Comparison of ENCODE assay signal across 15 cellular contexts in the genomic region with DNA sequence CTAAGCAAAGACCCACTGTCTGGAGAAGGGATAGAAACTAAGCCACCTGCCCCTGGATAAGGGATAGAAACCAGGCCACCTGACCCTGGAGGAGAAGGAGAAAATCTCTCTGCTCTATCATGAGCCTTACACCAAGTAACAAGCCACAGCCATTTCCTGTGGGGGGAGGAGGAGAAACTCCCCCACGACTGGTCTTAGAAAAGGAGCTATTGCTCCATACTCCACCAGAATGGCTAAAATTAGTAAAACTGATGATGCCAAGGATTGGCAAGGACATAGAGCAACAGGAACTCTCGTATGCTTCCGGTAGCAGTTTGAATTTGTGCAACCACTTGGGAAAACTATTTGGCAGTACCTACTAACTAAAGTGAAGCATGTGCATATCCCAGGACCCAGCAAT.
DNase-seq lines count a peak whose midpoint lies in the region; ATAC-seq and TF ChIP-seq lines count a peak whose summit lies in the region.
"Had no signal": no experiment of that assay in that cellular context is flagged by ENCODE, and none has a peak within 500 bp of the region (broad histone marks: within the 10 kb centered on the region; RNA-seq: fewer than 3 reads in every experiment).

No MANE protein-coding gene starts in this region.

- peaks cover 2 to 28% (median 7%) of the 10 kb centered on the region in 7 donors for H3K9me3 Mint-ChIP-seq in CD14-positive monocyte
- H3K9me3 Mint-ChIP-seq in activated T-helper 2 cell treated with anti-CD3 and anti-CD28 coated beads, Interferon-gamma antibody, Interleukin-2, Interleukin-4, amounts not matched to agents 10 μg/mL and 5 μg/mL and 100 μg/mL, durations not matched to agents 14 hours and 24 hours and 36 hours, result no peaks in the 10 kb centered on the region
- H3K9me3 Mint-ChIP-seq: IgD-negative memory B cell had no signal

- H3K36me3 Mint-ChIP-seq in CD14-positive monocyte, result no peaks in the 10 kb centered on the region
- H3K36me3 Mint-ChIP-seq in activated T-helper 2 cell treated with anti-CD3 and anti-CD28 coated beads, Interferon-gamma antibody, Interleukin-2, Interleukin-4, amounts not matched to agents 10 μg/mL and 5 μg/mL and 100 μg/mL, durations not matched to agents 14 hours and 24 hours and 36 hours (ENCODE audit: low read depth), result no peaks in the 10 kb centered on the region
- H3K36me3 Mint-ChIP-seq: IgD-negative memory B cell; immature natural killer cell; naive thymus-derived CD4-positive, alpha-beta T cell had no signal

- TF ChIP-seq POLR2A in NB4 (IDR thresholded peaks at IDR 0.05; ENCODE audit: extremely low read depth, insufficient read length), result no peak

- no peak for TF ChIP-seq CTCF in CD14-positive monocyte (IDR thresholded peaks at IDR 0.05)
- no peak for TF ChIP-seq CTCF in NB4 (IDR thresholded peaks at IDR 0.05; ENCODE audit: low read depth, low read length)
- no peak for TF ChIP-seq CTCF in fibroblast of mammary gland (conservative IDR thresholded peaks at IDR 0.05; ENCODE audit: control insufficient read depth, insufficient read depth, low read depth, low read length)

- peak overlapping the region in 6 of 7 donors; percentile 36 to 91 (median 65) for H3K27ac Mint-ChIP-seq in CD14-positive monocyte
- H3K27ac Mint-ChIP-seq in activated T-helper 2 cell treated with anti-CD3 and anti-CD28 coated beads, Interferon-gamma antibody, Interleukin-2, Interleukin-4, amounts not matched to agents 10 μg/mL and 5 μg/mL and 100 μg/mL, durations not matched to agents 14 hours and 24 hours and 36 hours, result no peak overlapping the region
- H3K27ac Mint-ChIP-seq: IgD-negative memory B cell; immature natural killer cell; naive thymus-derived CD4-positive, alpha-beta T cell had no signal

- H3K4me3 ChIP-seq in NB4 (ENCODE audit: low read depth, low read length) (no peak overlapping the region), fibroblast of mammary gland (ENCODE audit: control insufficient read depth, low read depth, low read length) (no peak overlapping the region)
- H3K4me3 ChIP-seq: cardiac muscle cell, HAP-1 had no signal

- DNase-seq in CD14-positive monocyte (ENCODE audit: low spot score), result no peak
- DNase-seq in NB4 (ENCODE audit: low read depth), result peak; percentile 94
- peak; percentile 27 for DNase-seq in fibroblast of mammary gland (ENCODE audit: low read depth)
- peak; percentile 19 for DNase-seq in pons (ENCODE audit: low spot score)
- no peak for DNase-seq in activated T-helper 2 cell treated with anti-CD3 and anti-CD28 coated beads, Interferon-gamma antibody, Interleukin-2, Interleukin-4, amounts not matched to agents 10 μg/mL and 5 μg/mL and 100 μg/mL, durations not matched to agents 14 hours and 24 hours and 36 hours (ENCODE audit: low spot score)
- no peak for DNase-seq in DMS53 (lab: John Stamatoyannopoulos, UW)
- no peak for DNase-seq in NCI-H1048 (lab: John Stamatoyannopoulos, UW)
- DNase-seq: activated T-cell treated with anti-CD3 and anti-CD28 coated beads, Interleukin-2, amount 50 U/mL, for 1 hour; immature natural killer cell; naive thymus-derived CD4-positive, alpha-beta T cell; NCI-H2107 had no signal

- peaks cover 66% of the 10 kb centered on the region for H3K4me1 Mint-ChIP-seq in CD14-positive monocyte
- peaks cover 3% of the 10 kb centered on the region for H3K4me1 Mint-ChIP-seq in activated T-helper 2 cell treated with anti-CD3 and anti-CD28 coated beads, Interferon-gamma antibody, Interleukin-2, Interleukin-4, amounts not matched to agents 10 μg/mL and 5 μg/mL and 100 μg/mL, durations not matched to agents 14 hours and 24 hours and 36 hours (ENCODE audit: low read depth)
- H3K4me1 Mint-ChIP-seq: IgD-negative memory B cell had no signal

- H3K27me3 Mint-ChIP-seq in CD14-positive monocyte (ENCODE audit: low read depth in 3 of 3), result peaks cover 0 to 2% (median under 1%) of the 10 kb centered on the region in 3 donors
- H3K27me3 Mint-ChIP-seq in activated T-helper 2 cell treated with anti-CD3 and anti-CD28 coated beads, Interferon-gamma antibody, Interleukin-2, Interleukin-4, amounts not matched to agents 10 μg/mL and 5 μg/mL and 100 μg/mL, durations not matched to agents 14 hours and 24 hours and 36 hours (ENCODE audit: low read depth), result peaks cover 6% of the 10 kb centered on the region

- peak overlapping the region in 1 of 2 donors; percentile 49 for H3K4me3 Mint-ChIP-seq in CD14-positive monocyte
- no peak overlapping the region for H3K4me3 Mint-ChIP-seq in activated T-helper 2 cell treated with anti-CD3 and anti-CD28 coated beads, Interferon-gamma antibody, Interleukin-2, Interleukin-4, amounts not matched to agents 10 μg/mL and 5 μg/mL and 100 μg/mL, durations not matched to agents 14 hours and 24 hours and 36 hours (ENCODE audit: low read depth)
- H3K4me3 Mint-ChIP-seq: IgD-negative memory B cell, immature natural killer cell had no signal

- intact Hi-C loops in CD14-positive monocyte (cut with micrococcal nuclease), result no loop called here
- intact Hi-C loops in activated T-helper 2 cell treated with anti-CD3 and anti-CD28 coated beads, Interferon-gamma antibody, Interleukin-2, Interleukin-4, amounts not matched to agents 10 μg/mL and 5 μg/mL and 100 μg/mL, durations not matched to agents 14 hours and 24 hours and 36 hours (cut with micrococcal nuclease), result no loop called here

- ATAC-seq in GM21390 (IDR thresholded peaks at IDR 0.05; ENCODE audit: unreplicated experiment), result no peak
- ATAC-seq: naive thymus-derived CD4-positive, alpha-beta T cell had no signal

Comparison
In these comparisons a context has a peak if more than half of its experiments do, and no peak if none do; other contexts are left out.
1. DNase-seq: peak in NB4 (single experiment), fibroblast of mammary gland (single experiment) and pons (single experiment); none in CD14-positive monocyte (single experiment), activated T-helper 2 cell treated with anti-CD3 and anti-CD28 coated beads, Interferon-gamma antibody, Interleukin-2, Interleukin-4, amounts not matched to agents 10 μg/mL and 5 μg/mL and 100 μg/mL, durations not matched to agents 14 hours and 24 hours and 36 hours (single experiment), DMS53 (single experiment) and NCI-H1048 (single experiment).